Comparison of ENCODE assay signal across 10 cellular contexts in genomic region chrX:133413218-133413925, GRCh38. TPM values are rescaled to one million over a fixed set of nuclear protein-coding genes. Genes with fewer than 3 reads are reported as not detected.
DNase-seq lines count a peak whose midpoint lies in the region; ATAC-seq and TF ChIP-seq lines count a peak whose summit lies in the region.
"Had no signal": no experiment of that assay in that cellular context is flagged by ENCODE, and none has a peak within 500 bp of the region (broad histone marks: within the 10 kb centered on the region; RNA-seq: fewer than 3 reads in every experiment).

No MANE protein-coding gene starts in this region.

- H3K27ac ChIP-seq in duodenal mucosa (ENCODE audit: low read depth, low read length) (no peak overlapping the region), mesendoderm (ENCODE audit: low read depth, low read length) (peak overlapping the region; percentile 28), suprapubic skin (no peak overlapping the region)

- H2AK5ac ChIP-seq in mesendoderm (ENCODE audit: low read length) = no peak overlapping the region

- ATAC-seq in HG02588 (IDR thresholded peaks at IDR 0.05; ENCODE audit: unreplicated experiment) = no peak

- no peak overlapping the region for H4K8ac ChIP-seq in mesendoderm (ENCODE audit: low read depth, low read length)

- H3K9ac ChIP-seq in duodenal mucosa (ENCODE audit: low read depth in 1 of 2, low read length in 2 of 2) (no peak overlapping the region), mesendoderm (ENCODE audit: low read length) (peak overlapping the region; percentile 92)

- peak overlapping the region; percentile 97 for H3K18ac ChIP-seq in mesendoderm (ENCODE audit: low read length)

- H3K23ac ChIP-seq in mesendoderm (ENCODE audit: low read length) = no peak overlapping the region

- no peak overlapping the region for H2BK5ac ChIP-seq in mesendoderm (ENCODE audit: low read length)

- H3K4me3 ChIP-seq in duodenal mucosa (ENCODE audit: low read depth in 1 of 2, low read length in 2 of 2) = peak overlapping the region; percentile 68 to 70
- H3K4me3 ChIP-seq in mesendoderm (ENCODE audit: low read length) = peak overlapping the region; percentile 71
- peak overlapping the region; percentile 64 for H3K4me3 ChIP-seq in suprapubic skin

- DNase-seq in NCI-H1105 (lab: John Stamatoyannopoulos, UW) (peak; percentile 10), mesendoderm (no peak), suprapubic skin (ENCODE audit: low spot score in 2 of 2) (no peak), DMS53 treated with DMSO at 0.1 percent for 48 hours (lab: John Stamatoyannopoulos, UW; ENCODE audit: unreplicated experiment) (no peak), SKM-1 (lab: John Stamatoyannopoulos, UW; ENCODE audit: unreplicated experiment) (no peak)
- DNase-seq in activated T-cell treated with anti-CD3 and anti-CD28 coated beads, Interleukin-2, amount 50 U/mL, for 1 hour = no peak
- DNase-seq: NCI-H1694 treated with DMSO at 0.1 percent for 48 hours had no signal

- H3K4me1 ChIP-seq in duodenal mucosa (ENCODE audit: control insufficient read depth in 1 of 2, insufficient read depth in 2 of 2, low read length in 2 of 2) (peaks cover 0 to 7% of the 10 kb centered on the region in 2 donors), mesendoderm (ENCODE audit: control insufficient read depth, low read depth, low read length) (peaks cover 3% of the 10 kb centered on the region), suprapubic skin (no peaks in the 10 kb centered on the region)

- TF ChIP-seq POLR2A in suprapubic skin (IDR thresholded peaks at IDR 0.05) = no peak

- H3K79me1 ChIP-seq in mesendoderm (ENCODE audit: low read length) = no peaks in the 10 kb centered on the region

- no peak overlapping the region for H4K5ac ChIP-seq in mesendoderm (ENCODE audit: low read length)

- no peak for TF ChIP-seq EP300 in suprapubic skin (IDR thresholded peaks at IDR 0.05)

- H2BK15ac ChIP-seq in mesendoderm (replicated peaks; ENCODE audit: low read depth) = no peak overlapping the region

- no peak overlapping the region for H2BK120ac ChIP-seq in mesendoderm (ENCODE audit: low read depth, low read length)

- H3K27me3 ChIP-seq in duodenal mucosa (ENCODE audit: control insufficient read depth in 1 of 2, insufficient read depth in 2 of 2, low read length in 2 of 2) = no peaks in the 10 kb centered on the region
- H3K27me3 ChIP-seq in mesendoderm (ENCODE audit: insufficient read depth, low read length, poor library complexity) = no peaks in the 10 kb centered on the region
- no peaks in the 10 kb centered on the region for H3K27me3 ChIP-seq in suprapubic skin

- H3K9me3 ChIP-seq in duodenal mucosa (ENCODE audit: control insufficient read depth in 1 of 2, low read length in 2 of 2) = no peaks in the 10 kb centered on the region
- no peaks in the 10 kb centered on the region for H3K9me3 ChIP-seq in suprapubic skin

- TF ChIP-seq CTCF in suprapubic skin (IDR thresholded peaks at IDR 0.05) = no peak

- H3K4ac ChIP-seq in mesendoderm (ENCODE audit: low read depth, low read length) = peak overlapping the region; percentile 81

- H3K4me2 ChIP-seq in mesendoderm (ENCODE audit: low read length) = peak overlapping the region; percentile 14

- no CpG with 5 or more reads among the region's 38 CpGs for WGBS in mesendoderm (ENCODE audit: extremely low coverage, insufficient coverage, low lambda C conversion rate)
- WGBS in suprapubic skin = 47% methylated on average over 12 of the region's 38 CpGs

- H3K79me2 ChIP-seq in mesendoderm (ENCODE audit: control insufficient read depth, insufficient read depth, low read length) = peaks cover 56% of the 10 kb centered on the region

- H3K36me3 ChIP-seq in duodenal mucosa (ENCODE audit: control insufficient read depth in 1 of 2, insufficient read depth in 2 of 2, low read length in 2 of 2) (no peaks in the 10 kb centered on the region), mesendoderm (ENCODE audit: control insufficient read depth, insufficient read depth, low read length) (no peaks in the 10 kb centered on the region), suprapubic skin (no peaks in the 10 kb centered on the region)

- peak overlapping the region; percentile 98 for H3K56ac ChIP-seq in mesendoderm (ENCODE audit: low read length)

RNA-seq across cellular contexts. Expression of gene GPC4, which starts 1.9 kb away (rescaled TPM):
- polyA plus RNA-seq in mesendoderm (2013, experiment 1 of 2) = 160 TPM
- polyA plus RNA-seq in mesendoderm (2013, experiment 2 of 2) = 168 TPM
- 1 to 10 TPM; 2.3 to 4.1 (median 3.1) TPM for total RNA-seq in suprapubic skin
- total RNA-seq: activated CD8-positive, alpha-beta memory T cell treated with anti-CD3 and anti-CD28 coated beads for 36 hours had no signal
